ENCODE assay signal across 8 cellular contexts in genomic region chr9:13568851-13569618, GRCh38.
DNase-seq lines count a peak whose midpoint lies in the region; ATAC-seq and TF ChIP-seq lines count a peak whose summit lies in the region.

No MANE protein-coding gene starts in this region.

- peaks cover 0 to 9% (median 0%) of the 10 kb centered on the region in 6 donors for H3K4me1 ChIP-seq in spleen

- no peak for TF ChIP-seq POLR2A in spleen (IDR thresholded peaks at IDR 0.05)

- peak overlapping the region; percentile 49 for H3K4me3 ChIP-seq in iPS-18c (ENCODE audit: insufficient read depth, low read depth, low read length)
- peak overlapping the region in 3 of 8 donors; percentile 12 to 38 (median 33) for H3K4me3 ChIP-seq in spleen

- H3K27me3 ChIP-seq in spleen (replicated peaks in 1 of 7): no peaks in the 10 kb centered on the region

- peak overlapping the region; percentile 2 for H3K4me3 Mint-ChIP-seq in activated naive CD8-positive, alpha-beta T cell treated with anti-CD3 and anti-CD28 coated beads, Interleukin-2, amount 10 ng/mL, durations not matched to agents 7 days and 5 days

- H3K27ac Mint-ChIP-seq in activated naive CD8-positive, alpha-beta T cell treated with anti-CD3 and anti-CD28 coated beads, Interleukin-2, amount 10 ng/mL, durations not matched to agents 7 days and 5 days: no peak overlapping the region

- peaks cover 10% of the 10 kb centered on the region for H3K27me3 Mint-ChIP-seq in activated naive CD8-positive, alpha-beta T cell treated with anti-CD3 and anti-CD28 coated beads, Interleukin-2, amount 10 ng/mL, durations not matched to agents 7 days and 5 days

- POLR2A ChIA-PET in activated naive CD8-positive, alpha-beta T cell treated with anti-CD3 and anti-CD28 coated beads, Interleukin-2, amount 10 ng/mL, durations not matched to agents 7 days and 5 days (lab: Charles Lee): no interaction called here

- H3K27ac ChIP-seq in spleen: peak overlapping the region in 5 of 8 donors; percentile 41 to 60 (median 56)

- no peak for TF ChIP-seq CTCF in spleen (IDR thresholded peaks at IDR 0.05 in 8 of 11, conservative IDR thresholded peaks at IDR 0.05 in 3 of 11)

- H3K36me3 Mint-ChIP-seq in activated naive CD8-positive, alpha-beta T cell treated with anti-CD3 and anti-CD28 coated beads, Interleukin-2, amount 10 ng/mL, durations not matched to agents 7 days and 5 days: no peaks in the 10 kb centered on the region

- no peaks in the 10 kb centered on the region for H3K9me3 Mint-ChIP-seq in activated naive CD8-positive, alpha-beta T cell treated with anti-CD3 and anti-CD28 coated beads, Interleukin-2, amount 10 ng/mL, durations not matched to agents 7 days and 5 days

- 10 to 14% (median 12%) methylated on average over 18 of the region's 18 CpGs for WGBS in spleen, 5 donors

- H3K36me3 ChIP-seq in spleen: no peaks in the 10 kb centered on the region

- ATAC-seq in activated naive CD8-positive, alpha-beta T cell treated with anti-CD3 and anti-CD28 coated beads, Interleukin-2, amount 10 ng/mL, durations not matched to agents 7 days and 5 days (ENCODE audit: low read depth): no peak
- no peak for ATAC-seq in GM19467 (IDR thresholded peaks at IDR 0.05; ENCODE audit: unreplicated experiment)
- ATAC-seq in HG03520 (IDR thresholded peaks at IDR 0.05; ENCODE audit: unreplicated experiment): no peak

- intact Hi-C loops in spleen (cut with DNase I; ENCODE audit: low total_unique reads): no loop called here

- DNase-seq in NCI-H1092 (lab: John Stamatoyannopoulos, UW) (peak; percentile 87), spleen (no peak), SIG-M5 (lab: John Stamatoyannopoulos, UW) (no peak)
- DNase-seq in activated naive CD8-positive, alpha-beta T cell treated with anti-CD3 and anti-CD28 coated beads, Interleukin-2, amount 10 ng/mL, durations not matched to agents 7 days and 5 days: no peak
- DNase-seq in stimulated activated CD4-positive, alpha-beta T cell treated with anti-CD3 and anti-CD28 coated beads, Interleukin-4, amount 100 ng/mL, for 24 hours: no peak

- H3K9me3 ChIP-seq in iPS-18c (ENCODE audit: control insufficient read depth, insufficient read depth, low read length) (no peaks in the 10 kb centered on the region), spleen (no peaks in the 10 kb centered on the region)

- H3K4me1 Mint-ChIP-seq in activated naive CD8-positive, alpha-beta T cell treated with anti-CD3 and anti-CD28 coated beads, Interleukin-2, amount 10 ng/mL, durations not matched to agents 7 days and 5 days: no peaks in the 10 kb centered on the region
